16 cellular contexts compared by ENCODE assay signal in the genomic region with DNA sequence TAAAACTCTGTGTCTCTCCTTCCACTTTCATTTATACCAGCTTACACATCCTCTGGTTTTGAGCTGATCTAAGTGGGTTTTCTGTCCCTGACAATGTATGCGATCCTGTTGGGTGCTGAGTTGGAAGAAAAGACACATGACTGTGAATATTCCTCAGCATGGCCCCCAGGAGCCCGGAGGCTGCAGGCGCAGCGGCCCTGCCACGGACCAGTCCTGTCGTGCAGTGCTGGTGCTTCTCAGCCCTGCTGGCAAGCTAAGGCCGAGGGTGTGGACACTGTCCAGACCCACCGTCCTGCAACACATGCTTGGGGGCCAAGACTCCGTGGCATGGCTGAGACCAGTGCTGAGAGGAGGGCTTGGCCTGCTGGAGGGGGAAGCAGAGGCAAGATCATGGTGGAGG.
DNase-seq lines count a peak whose midpoint lies in the region; ATAC-seq and TF ChIP-seq lines count a peak whose summit lies in the region.
"Had no signal": no experiment of that assay in that cellular context is flagged by ENCODE, and none has a peak within 500 bp of the region (broad histone marks: within the 10 kb centered on the region; RNA-seq: fewer than 3 reads in every experiment).

No MANE protein-coding gene starts in this region.

- H3K36me3 Mint-ChIP-seq in neural crest cell (ENCODE audit: low read depth), result peaks cover 3% of the 10 kb centered on the region
- H3K36me3 Mint-ChIP-seq in stimulated activated effector memory CD8-positive, alpha-beta T cell treated with anti-CD3 and anti-CD28 coated beads, Interleukin-12 subunit alpha, Interleukin-12 subunit beta, amount 100 ng/mL, for 72 hours, result no peaks in the 10 kb centered on the region
- peaks cover 0 to 22% (median 0%) of the 10 kb centered on the region in 3 donors for H3K36me3 Mint-ChIP-seq in naive thymus-derived CD8-positive, alpha-beta T cell

- H3K4me1 ChIP-seq in aorta (ENCODE audit: control insufficient read depth in 1 of 2, insufficient read depth in 2 of 2, low read length in 2 of 2), result no peaks in the 10 kb centered on the region
- no peaks in the 10 kb centered on the region for H3K4me1 ChIP-seq in ovary (ENCODE audit: insufficient read depth)

- H3K27me3 ChIP-seq in aorta (ENCODE audit: control insufficient read depth in 1 of 2, insufficient read depth in 2 of 2, low read length in 1 of 2) (no peaks in the 10 kb centered on the region), ovary (no peaks in the 10 kb centered on the region)

- H3K27ac ChIP-seq in aorta (ENCODE audit: low read depth in 1 of 2, low read length in 2 of 2), result no peak overlapping the region
- H3K27ac ChIP-seq in ovary, result no peak overlapping the region

- peaks cover 10% of the 10 kb centered on the region for H3K9me3 Mint-ChIP-seq in neural crest cell
- peaks cover 29% of the 10 kb centered on the region for H3K9me3 Mint-ChIP-seq in stimulated activated effector memory CD8-positive, alpha-beta T cell treated with anti-CD3 and anti-CD28 coated beads, Interleukin-12 subunit alpha, Interleukin-12 subunit beta, amount 100 ng/mL, for 72 hours
- peaks cover 0 to 28% (median 14%) of the 10 kb centered on the region in 9 donors for H3K9me3 Mint-ChIP-seq in naive thymus-derived CD8-positive, alpha-beta T cell

- H3K4me3 ChIP-seq in aorta (ENCODE audit: low read length in 2 of 2) (no peak overlapping the region), ovary (no peak overlapping the region)

- H3K4me3 Mint-ChIP-seq in neural crest cell, result no peak overlapping the region
- H3K4me3 Mint-ChIP-seq in stimulated activated effector memory CD8-positive, alpha-beta T cell treated with anti-CD3 and anti-CD28 coated beads, Interleukin-12 subunit alpha, Interleukin-12 subunit beta, amount 100 ng/mL, for 72 hours, result no peak overlapping the region
- no peak overlapping the region for H3K4me3 Mint-ChIP-seq in naive thymus-derived CD8-positive, alpha-beta T cell
- H3K4me3 Mint-ChIP-seq: CD4-positive, alpha-beta memory T cell had no signal

- WGBS in aorta, 2 donors, result 79 to 82% methylated on average over 9 of the region's 9 CpGs
- WGBS in ovary, 3 donors, result 77 to 86% (median 86%) methylated on average over 9 of the region's 9 CpGs

- no peak for TF ChIP-seq EP300 in ovary (IDR thresholded peaks at IDR 0.05)

- ATAC-seq in stimulated activated effector memory CD8-positive, alpha-beta T cell treated with anti-CD3 and anti-CD28 coated beads, Interleukin-12 subunit alpha, Interleukin-12 subunit beta, amount 100 ng/mL, for 72 hours, result peak; percentile 24
- ATAC-seq in aorta (ENCODE audit: low FRiP score), result peak; percentile 15
- no peak for ATAC-seq in naive thymus-derived CD8-positive, alpha-beta T cell

- H3K36me3 ChIP-seq in aorta (ENCODE audit: control insufficient read depth in 1 of 2, insufficient read depth in 2 of 2, low read length in 1 of 2) (no peaks in the 10 kb centered on the region), ovary (no peaks in the 10 kb centered on the region)

- TF ChIP-seq POLR2A in ovary (IDR thresholded peaks at IDR 0.05), result no peak

- H3K9me3 ChIP-seq in aorta (ENCODE audit: control insufficient read depth, low read length) (peaks cover 2% of the 10 kb centered on the region), ovary (no peaks in the 10 kb centered on the region)

- H3K27ac Mint-ChIP-seq in neural crest cell (ENCODE audit: unreplicated experiment), result peak overlapping the region; percentile 39
- no peak overlapping the region for H3K27ac Mint-ChIP-seq in stimulated activated effector memory CD8-positive, alpha-beta T cell treated with anti-CD3 and anti-CD28 coated beads, Interleukin-12 subunit alpha, Interleukin-12 subunit beta, amount 100 ng/mL, for 72 hours
- H3K27ac Mint-ChIP-seq in naive thymus-derived CD8-positive, alpha-beta T cell, result no peak overlapping the region
- H3K27ac Mint-ChIP-seq: CD4-positive, alpha-beta memory T cell had no signal

- TF ChIP-seq CTCF in neural crest cell (conservative IDR thresholded peaks at IDR 0.05) (no peak), ovary (IDR thresholded peaks at IDR 0.05) (no peak)

- H3K4me1 Mint-ChIP-seq in neural crest cell, result no peaks in the 10 kb centered on the region
- no peaks in the 10 kb centered on the region for H3K4me1 Mint-ChIP-seq in stimulated activated effector memory CD8-positive, alpha-beta T cell treated with anti-CD3 and anti-CD28 coated beads, Interleukin-12 subunit alpha, Interleukin-12 subunit beta, amount 100 ng/mL, for 72 hours
- H3K4me1 Mint-ChIP-seq in naive thymus-derived CD8-positive, alpha-beta T cell, result no peaks in the 10 kb centered on the region
- H3K4me1 Mint-ChIP-seq: CD4-positive, alpha-beta memory T cell had no signal

- H3K27me3 Mint-ChIP-seq in neural crest cell (ENCODE audit: low read depth), result no peaks in the 10 kb centered on the region
- H3K27me3 Mint-ChIP-seq in naive thymus-derived CD8-positive, alpha-beta T cell, result peaks cover 0 to 22% (median 1%) of the 10 kb centered on the region in 5 donors
- H3K27me3 Mint-ChIP-seq: CD4-positive, alpha-beta memory T cell had no signal

- POLR2A ChIA-PET in naive thymus-derived CD8-positive, alpha-beta T cell (lab: Charles Lee), result no interaction called here

- intact Hi-C loops in aorta (cut with DNase I), result no loop called here
- intact Hi-C loops in ovary (cut with DNase I), result no loop called here

- DNase-seq in neural crest cell (ENCODE audit: low read depth, low spot score), result no peak
- DNase-seq in stimulated activated effector memory CD8-positive, alpha-beta T cell treated with anti-CD3 and anti-CD28 coated beads, Interleukin-12 subunit alpha, Interleukin-12 subunit beta, amount 100 ng/mL, for 72 hours (ENCODE audit: low spot score in 2 of 2), result no peak
- DNase-seq in aorta, result no peak
- no peak for DNase-seq in retina
- DNase-seq in ovary, result no peak
- DNase-seq in naive thymus-derived CD8-positive, alpha-beta T cell, result no peak
- DNase-seq: C1 segment of cervical spinal cord; Calu3; CD4-positive, alpha-beta memory T cell; COR-L47; DMS53; DMS79 treated with DMSO at 0.1 percent for 48 hours; GF-D8; GOT3; H7; HCEC 1CT had no signal

Comparison
In these comparisons a context has a peak if more than half of its experiments do, and no peak if none do; other contexts are left out.
1. ATAC-seq: peak in stimulated activated effector memory CD8-positive, alpha-beta T cell treated with anti-CD3 and anti-CD28 coated beads, Interleukin-12 subunit alpha, Interleukin-12 subunit beta, amount 100 ng/mL, for 72 hours (single experiment) and aorta (single experiment); none in naive thymus-derived CD8-positive, alpha-beta T cell (0 of 2).